8 cellular contexts compared by ENCODE assay signal in the genomic region with DNA sequence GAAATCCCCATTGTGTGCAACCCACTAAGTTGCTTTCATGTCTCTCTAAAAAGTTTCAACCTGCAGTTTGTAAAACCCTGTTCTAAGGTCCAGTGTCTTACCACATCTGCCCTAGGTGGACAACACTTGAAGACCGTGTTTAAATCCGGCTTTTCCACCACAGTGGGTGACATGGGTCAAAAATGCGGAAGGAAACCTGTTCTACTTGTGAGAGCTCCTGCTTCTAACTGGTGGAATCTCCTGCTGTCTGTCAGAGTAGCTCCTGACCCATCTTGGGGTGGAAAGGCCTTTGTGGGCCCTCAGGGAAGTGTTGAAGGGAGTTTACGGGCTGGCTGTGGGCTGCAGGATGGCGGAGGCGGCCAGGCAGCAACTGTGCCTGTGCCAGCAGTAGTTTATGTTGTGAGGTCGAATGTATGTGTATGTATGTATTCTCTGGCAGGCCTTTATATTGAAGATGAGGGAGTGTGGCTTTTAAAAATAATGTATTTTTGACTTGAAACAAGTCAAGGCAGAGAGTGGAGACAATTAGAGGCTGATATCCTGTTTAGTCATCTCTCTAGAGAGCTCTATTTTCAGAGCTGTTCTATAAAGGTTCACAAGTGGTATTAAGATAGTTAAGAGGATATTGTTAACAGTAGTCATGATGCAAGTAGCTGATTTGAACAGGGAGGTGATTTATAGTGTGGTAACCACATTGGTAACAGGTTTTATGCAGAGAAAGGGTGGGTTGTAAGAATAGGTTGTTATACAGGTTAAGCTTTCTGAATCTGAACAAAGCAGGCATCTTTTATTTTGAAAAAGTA.
DNase-seq lines count a peak whose midpoint lies in the region; ATAC-seq, FAIRE-seq and TF ChIP-seq lines count a peak whose summit lies in the region.

No MANE protein-coding gene starts in this region.

- DNase-seq in activated T-cell treated with anti-CD3 and anti-CD28 coated beads for 48 hours (ENCODE audit: low read depth) (peak; percentile 30), activated T-cell treated with anti-CD3 and anti-CD28 coated beads for 4 hours (no peak), NCI-H226 (peak; percentile 13), GM12878 (ENCODE audit: low read depth, low spot score) (peak; percentile 86), lower leg skin (ENCODE audit: low spot score in 2 of 2) (no peak), COLO668 (lab: John Stamatoyannopoulos, UW; ENCODE audit: unreplicated experiment) (no peak)

- SMC1A ChIA-PET in GM12878 (lab: Charles Lee; ENCODE audit: uncharacterized antibody, unreplicated experiment): interaction anchor here (0.6 to 7.7 kb wide), 30 partner anchors 10 to 273 kb away, joined by 3 to 85 read pairs (median 4); a partner anchor contains a TSS

- RAD21 ChIA-PET in GM12878 (lab: Charles Lee; ENCODE audit: unreplicated experiment): interaction anchor here (0.5 to 7.3 kb wide), 35 partner anchors 9 to 1182 kb away, joined by 3 to 87 read pairs (median 5); a partner anchor contains a TSS

- no peaks in the 10 kb centered on the region for H3K27me3 ChIP-seq in GM12878 (replicated peaks in 1 of 2; ENCODE audit: control insufficient read depth in 2 of 2, insufficient read depth in 2 of 2, low read length in 1 of 2)
- H3K27me3 ChIP-seq in parathyroid adenoma (ENCODE audit: control insufficient read depth, insufficient read depth, low read length): no peaks in the 10 kb centered on the region

- H2AFZ ChIP-seq in GM12878 (ENCODE audit: control insufficient read depth, low read depth, low read length): peak overlapping the region; percentile 56
- H2AFZ ChIP-seq in parathyroid adenoma: no peak overlapping the region

- in situ Hi-C loops in GM12878 (cut with MboI): no loop called here

- TF ChIP-seq EP300 in GM12878 (IDR thresholded peaks at IDR 0.05; ENCODE audit: borderline replicate concordance in 1 of 2, control insufficient read depth in 1 of 2, low read depth in 2 of 2, low read length in 2 of 2): peak; percentile 90 to 93

- peak; percentile 31 for FAIRE-seq in GM12878 (lab: Jason Lieb, UNC)

- H3K4me3 ChIP-seq in GM12878: peak overlapping the region; percentile 24; the same call in 1 of the 2 replicates
- no peak overlapping the region for H3K4me3 ChIP-seq in parathyroid adenoma (ENCODE audit: low read depth, low read length)
- no peak overlapping the region for H3K4me3 ChIP-seq in lower leg skin (ENCODE audit: low read depth, poor library complexity, severe bottlenecking)

- H4K20me1 ChIP-seq in GM12878 (ENCODE audit: control insufficient read depth, insufficient read depth): no peaks in the 10 kb centered on the region

- no peak for TF ChIP-seq RAD21 in GM12878 (IDR thresholded peaks at IDR 0.05; ENCODE audit: insufficient read depth, low read depth, low read length)

- H3K36me3 ChIP-seq in GM12878 (ENCODE audit: control insufficient read depth in 2 of 2, insufficient read depth in 2 of 2, low read length in 1 of 2) (no peaks in the 10 kb centered on the region; a peak in 1 of 4 replicates), parathyroid adenoma (ENCODE audit: control insufficient read depth, insufficient read depth, low read length) (no peaks in the 10 kb centered on the region)

- H3K4me1 ChIP-seq in GM12878 (ENCODE audit: control insufficient read depth, insufficient read depth, low read length) (peaks cover 76% of the 10 kb centered on the region), parathyroid adenoma (peaks cover 4% of the 10 kb centered on the region)

- no peak for TF ChIP-seq CTCF in GM12878 (IDR thresholded peaks at IDR 0.05 in 2 of 3, conservative IDR thresholded peaks at IDR 0.05 in 1 of 3; ENCODE audit: control insufficient read depth in 2 of 3, extremely low read depth in 1 of 3, insufficient read depth in 1 of 3, low read depth in 3 of 3, low read length in 3 of 3)
- no peak for TF ChIP-seq CTCF in parathyroid adenoma (IDR thresholded peaks at IDR 0.05)
- TF ChIP-seq CTCF in lower leg skin (IDR thresholded peaks at IDR 0.05): no peak

- H3K27ac ChIP-seq in GM12878 (ENCODE audit: control insufficient read depth, insufficient read depth): peak overlapping the region; percentile 99
- peak overlapping the region; percentile 3 for H3K27ac ChIP-seq in parathyroid adenoma

- H3K9ac ChIP-seq in GM12878 (ENCODE audit: control insufficient read depth, insufficient read depth, low read length) (peak overlapping the region; percentile 82), parathyroid adenoma (no peak overlapping the region)

- BruUV-seq in GM12878 (replicated peaks; lab: Mats Ljungman, UMichigan): TSS peak; percentile 87

- POLR2A ChIA-PET in GM12878 (lab: Charles Lee): interaction anchor here (0.6 to 7.1 kb wide), 21 partner anchors 10 to 799 kb away, joined by 3 to 66 read pairs (median 4); a partner anchor contains a TSS

- H3K79me2 ChIP-seq in GM12878 (ENCODE audit: control insufficient read depth, insufficient read depth, low read length): peaks cover 87% of the 10 kb centered on the region
- H3K79me2 ChIP-seq in parathyroid adenoma: peaks cover 5% of the 10 kb centered on the region

- WGBS in GM12878 (ENCODE audit: insufficient coverage, insufficient replicate concordance, low lambda C conversion rate, missing lambda C conversion rate): 0% methylated on average over 7 of the region's 7 CpGs
- WGBS in lower leg skin, 2 donors: 41% methylated on average over 7 of the region's 7 CpGs

- H3K9me3 ChIP-seq in GM12878 (replicated peaks; ENCODE audit: control insufficient read depth, insufficient read depth, low read length): no peaks in the 10 kb centered on the region
- H3K9me3 ChIP-seq in parathyroid adenoma (ENCODE audit: control insufficient read depth, low read length): no peaks in the 10 kb centered on the region

- ATAC-seq in HG02759 (IDR thresholded peaks at IDR 0.05; ENCODE audit: unreplicated experiment) (peak; percentile 76), GM12878 (peak; percentile 74)

- peak; percentile 63 for TF ChIP-seq POLR2A in GM12878 (IDR thresholded peaks at IDR 0.05; ENCODE audit: low read depth, low read length)
- no peak for TF ChIP-seq POLR2A in lower leg skin (IDR thresholded peaks at IDR 0.05)

- CTCF ChIA-PET in GM12878 (lab: Yijun Ruan, JAX): interaction anchor here (0.7 to 3.1 kb wide), 19 partner anchors 9 to 105 kb away, joined by 3 to 19 read pairs (median 3); a partner anchor contains a TSS

- H3K4me2 ChIP-seq in GM12878 (ENCODE audit: control insufficient read depth, insufficient read depth) (peak overlapping the region; percentile 84), parathyroid adenoma (ENCODE audit: low read length) (no peak overlapping the region)

- intact Hi-C loops in GM12878 (cut with micrococcal nuclease; ENCODE audit: unreplicated experiment): loop anchor here (1.0 to 5.0 kb wide), 5 partner anchors 46 to 309 kb away; a partner anchor contains a TSS
- intact Hi-C loops in lower leg skin (cut with DNase I; ENCODE audit: low total_unique reads): no loop called here

TF ChIP-seq in GM12878, 131 proteins besides CTCF, POLR2A, EP300 and RAD21 (continues in another document):
- TF ChIP-seq, protein P1, sequence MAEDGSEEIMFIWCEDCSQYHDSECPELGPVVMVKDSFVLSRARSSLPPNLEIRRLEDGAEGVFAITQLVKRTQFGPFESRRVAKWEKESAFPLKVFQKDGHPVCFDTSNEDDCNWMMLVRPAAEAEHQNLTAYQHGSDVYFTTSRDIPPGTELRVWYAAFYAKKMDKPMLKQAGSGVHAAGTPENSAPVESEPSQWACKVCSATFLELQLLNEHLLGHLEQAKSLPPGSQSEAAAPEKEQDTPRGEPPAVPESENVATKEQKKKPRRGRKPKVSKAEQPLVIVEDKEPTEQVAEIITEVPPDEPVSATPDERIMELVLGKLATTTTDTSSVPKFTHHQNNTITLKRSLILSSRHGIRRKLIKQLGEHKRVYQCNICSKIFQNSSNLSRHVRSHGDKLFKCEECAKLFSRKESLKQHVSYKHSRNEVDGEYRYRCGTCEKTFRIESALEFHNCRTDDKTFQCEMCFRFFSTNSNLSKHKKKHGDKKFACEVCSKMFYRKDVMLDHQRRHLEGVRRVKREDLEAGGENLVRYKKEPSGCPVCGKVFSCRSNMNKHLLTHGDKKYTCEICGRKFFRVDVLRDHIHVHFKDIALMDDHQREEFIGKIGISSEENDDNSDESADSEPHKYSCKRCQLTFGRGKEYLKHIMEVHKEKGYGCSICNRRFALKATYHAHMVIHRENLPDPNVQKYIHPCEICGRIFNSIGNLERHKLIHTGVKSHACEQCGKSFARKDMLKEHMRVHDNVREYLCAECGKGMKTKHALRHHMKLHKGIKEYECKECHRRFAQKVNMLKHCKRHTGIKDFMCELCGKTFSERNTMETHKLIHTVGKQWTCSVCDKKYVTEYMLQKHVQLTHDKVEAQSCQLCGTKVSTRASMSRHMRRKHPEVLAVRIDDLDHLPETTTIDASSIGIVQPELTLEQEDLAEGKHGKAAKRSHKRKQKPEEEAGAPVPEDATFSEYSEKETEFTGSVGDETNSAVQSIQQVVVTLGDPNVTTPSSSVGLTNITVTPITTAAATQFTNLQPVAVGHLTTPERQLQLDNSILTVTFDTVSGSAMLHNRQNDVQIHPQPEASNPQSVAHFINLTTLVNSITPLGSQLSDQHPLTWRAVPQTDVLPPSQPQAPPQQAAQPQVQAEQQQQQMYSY (CRISPR knock-in tag; IDR thresholded peaks at IDR 0.05): peak; percentile 54; the same call in 1 of the 2 replicates
- TF ChIP-seq, protein P2, sequence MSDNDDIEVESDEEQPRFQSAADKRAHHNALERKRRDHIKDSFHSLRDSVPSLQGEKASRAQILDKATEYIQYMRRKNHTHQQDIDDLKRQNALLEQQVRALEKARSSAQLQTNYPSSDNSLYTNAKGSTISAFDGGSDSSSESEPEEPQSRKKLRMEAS (IDR thresholded peaks at IDR 0.05; ENCODE audit: low read depth, low read length): 0 out of 2 replicates have a peak, but pooled peaks have one; percentile 43
- TF ChIP-seq TCF7 (IDR thresholded peaks at IDR 0.05; ENCODE audit: borderline replicate concordance) (peak; percentile 44; the same call in 1 of the 2 replicates), SMC3 (IDR thresholded peaks at IDR 0.05; ENCODE audit: borderline replicate concordance, low read length) (peak; percentile 24; the same call in 1 of the 2 replicates), SPI1 (IDR thresholded peaks at IDR 0.05; ENCODE audit: borderline replicate concordance, insufficient read depth, low read depth, low read length) (no peak)

Comparison
In these comparisons a context has a peak if more than half of its experiments do, and no peak if none do; other contexts are left out.
1. DNase-seq: peak in activated T-cell treated with anti-CD3 and anti-CD28 coated beads for 48 hours (single experiment), NCI-H226 (single experiment) and GM12878 (single experiment); none in activated T-cell treated with anti-CD3 and anti-CD28 coated beads for 4 hours (single experiment), lower leg skin (0 of 2) and COLO668 (single experiment).